ENCODE assay signal across 1 cellular context in genomic region chr7:142299226-142299625, GRCh38.
TF ChIP-seq lines count a peak whose summit lies in the region.

No MANE protein-coding gene starts in this region.

TF ChIP-seq in IMR-90, 13 proteins besides CTCF, POLR2A, EP300 and RAD21:
- no peak for TF ChIP-seq MXI1 (IDR thresholded peaks at IDR 0.05; ENCODE audit: borderline replicate concordance, low read depth, low read length)
- TF ChIP-seq SMC3 (IDR thresholded peaks at IDR 0.05; ENCODE audit: low read depth, low read length) = no peak
- no peak for TF ChIP-seq ELK1 (IDR thresholded peaks at IDR 0.05; ENCODE audit: borderline replicate concordance, low read depth, low read length)
- TF ChIP-seq NFE2L2 (IDR thresholded peaks at IDR 0.05; ENCODE audit: low read depth, low read length) = no peak
- TF ChIP-seq BHLHE40 (IDR thresholded peaks at IDR 0.05; ENCODE audit: low read depth, low read length) = no peak
- no peak for TF ChIP-seq CEBPB (IDR thresholded peaks at IDR 0.05; ENCODE audit: low read depth, low read length)
- TF ChIP-seq USF2 (IDR thresholded peaks at IDR 0.05; ENCODE audit: low read depth, low read length) = no peak
- TF ChIP-seq MAZ (IDR thresholded peaks at IDR 0.05; ENCODE audit: borderline replicate concordance, low read depth, low read length) = no peak
TF ChIP-seq in IMR-90: peak in this region for 0.
